Comparison of ENCODE assay signal across 14 cellular contexts in the genomic region with DNA sequence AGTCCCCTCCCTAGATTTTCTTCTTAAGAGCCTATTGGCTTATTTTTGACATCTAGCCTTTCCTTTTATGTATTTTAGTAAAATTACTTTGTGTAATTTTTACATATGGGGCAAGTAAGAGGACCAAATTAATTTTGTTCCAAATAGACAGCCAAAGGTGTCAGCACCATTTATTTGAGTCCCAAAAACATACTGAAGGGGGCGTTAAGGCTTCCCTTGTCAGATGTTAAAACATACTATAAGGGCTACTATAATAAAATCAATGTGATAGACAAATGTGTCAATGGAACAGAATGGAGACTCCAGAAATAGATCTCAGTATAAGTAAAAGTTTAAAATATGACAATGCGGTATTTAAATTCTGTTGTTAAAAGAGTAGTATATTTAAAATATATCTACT.
"Had no signal": no experiment of that assay in that cellular context is flagged by ENCODE, and none has a peak within 500 bp of the region (broad histone marks: within the 10 kb centered on the region; RNA-seq: fewer than 3 reads in every experiment).

No MANE protein-coding gene starts in this region.

- H3K4me1 Mint-ChIP-seq: activated naive CD8-positive, alpha-beta T cell treated with anti-CD3 and anti-CD28 coated beads, Interleukin-2, amount 10 ng/mL, durations not matched to agents 7 days and 5 days; stimulated activated naive B cell treated with anti-CD40 and anti-IgM and Interleukin-4, amounts not matched to agents 10 μg/mL and 1 μg/mL and 100 μg/mL, for 72 hours had no signal

- H3K27me3 ChIP-seq: heart left ventricle, right lobe of liver, transverse colon had no signal

- H3K4me3 Mint-ChIP-seq: activated CD8-positive, alpha-beta T cell treated with anti-CD3 and anti-CD28 coated beads, Interleukin-2, amount 10 ng/mL, durations not matched to agents 7 days and 5 days; activated naive CD8-positive, alpha-beta T cell treated with anti-CD3 and anti-CD28 coated beads, Interleukin-2, amount 10 ng/mL, durations not matched to agents 7 days and 5 days; natural killer cell treated with Interleukin-12 subunit alpha and Interleukin-12 subunit beta and Interleukin-15 and Interleukin-18, amount 100 ng/mL, for 72 hours; stimulated activated naive B cell treated with anti-CD40 and anti-IgM and Interleukin-4, amounts not matched to agents 10 μg/mL and 1 μg/mL and 100 μg/mL, for 72 hours had no signal

- H3K27me3 Mint-ChIP-seq: activated naive CD8-positive, alpha-beta T cell treated with anti-CD3 and anti-CD28 coated beads, Interleukin-2, amount 10 ng/mL, durations not matched to agents 7 days and 5 days had no signal

- H3K9me3 Mint-ChIP-seq: activated naive CD8-positive, alpha-beta T cell treated with anti-CD3 and anti-CD28 coated beads, Interleukin-2, amount 10 ng/mL, durations not matched to agents 7 days and 5 days; stimulated activated naive B cell treated with anti-CD40 and anti-IgM and Interleukin-4, amounts not matched to agents 10 μg/mL and 1 μg/mL and 100 μg/mL, for 72 hours had no signal

- H3K27ac Mint-ChIP-seq: activated CD8-positive, alpha-beta T cell treated with anti-CD3 and anti-CD28 coated beads, Interleukin-2, amount 10 ng/mL, durations not matched to agents 7 days and 5 days; activated naive CD8-positive, alpha-beta T cell treated with anti-CD3 and anti-CD28 coated beads, Interleukin-2, amount 10 ng/mL, durations not matched to agents 7 days and 5 days; natural killer cell treated with Interleukin-12 subunit alpha and Interleukin-12 subunit beta and Interleukin-15 and Interleukin-18, amount 100 ng/mL, for 72 hours; stimulated activated naive B cell treated with anti-CD40 and anti-IgM and Interleukin-4, amounts not matched to agents 10 μg/mL and 1 μg/mL and 100 μg/mL, for 72 hours had no signal

- H3K36me3 Mint-ChIP-seq: activated naive CD8-positive, alpha-beta T cell treated with anti-CD3 and anti-CD28 coated beads, Interleukin-2, amount 10 ng/mL, durations not matched to agents 7 days and 5 days; natural killer cell treated with Interleukin-12 subunit alpha and Interleukin-12 subunit beta and Interleukin-15 and Interleukin-18, amount 100 ng/mL, for 72 hours; stimulated activated naive B cell treated with anti-CD40 and anti-IgM and Interleukin-4, amounts not matched to agents 10 μg/mL and 1 μg/mL and 100 μg/mL, for 72 hours had no signal

- H3K4me3 ChIP-seq: heart left ventricle, psoas muscle, right lobe of liver, transverse colon had no signal

- H3K27ac ChIP-seq: psoas muscle, transverse colon had no signal

- H3K4me1 ChIP-seq: psoas muscle, transverse colon had no signal

- ATAC-seq: activated CD8-positive, alpha-beta T cell treated with anti-CD3 and anti-CD28 coated beads, Interleukin-2, amount 10 ng/mL, durations not matched to agents 7 days and 5 days; left colon; natural killer cell treated with Interleukin-12 subunit alpha and Interleukin-12 subunit beta and Interleukin-15 and Interleukin-18, amount 100 ng/mL, for 72 hours; psoas muscle; stimulated activated naive B cell treated with anti-CD40 and anti-IgM and Interleukin-4, amounts not matched to agents 10 μg/mL and 1 μg/mL and 100 μg/mL, for 72 hours had no signal

- H3K9me3 ChIP-seq: heart left ventricle, psoas muscle, right lobe of liver, transverse colon had no signal

- DNase-seq: activated CD4-positive, alpha-beta T cell treated with anti-CD3 and anti-CD28 coated beads for 4 hours; activated CD8-positive, alpha-beta memory T cell treated with anti-CD3 and anti-CD28 coated beads, Interleukin-2, amount 50 U/mL, for 48 hours; activated CD8-positive, alpha-beta T cell treated with anti-CD3 and anti-CD28 coated beads, Interleukin-2, amount 10 ng/mL, durations not matched to agents 7 days and 5 days; activated naive CD8-positive, alpha-beta T cell treated with anti-CD3 and anti-CD28 coated beads, Interleukin-2, amount 10 ng/mL, durations not matched to agents 7 days and 5 days; anterior cingulate cortex; foreskin melanocyte; heart left ventricle; left colon; psoas muscle; right lobe of liver; stimulated activated CD4-positive, alpha-beta T cell treated with anti-CD3 and anti-CD28 coated beads, Interleukin-1b, Interleukin-23, amount 100 ng/mL, for 48 hours; stimulated activated naive B cell treated with anti-CD40 and anti-IgM and Interleukin-4, amounts not matched to agents 10 μg/mL and 1 μg/mL and 100 μg/mL, for 72 hours; transverse colon had no signal

- H3K36me3 ChIP-seq: heart left ventricle, right lobe of liver, transverse colon had no signal
